15 cellular contexts compared by ENCODE assay signal in the genomic region with DNA sequence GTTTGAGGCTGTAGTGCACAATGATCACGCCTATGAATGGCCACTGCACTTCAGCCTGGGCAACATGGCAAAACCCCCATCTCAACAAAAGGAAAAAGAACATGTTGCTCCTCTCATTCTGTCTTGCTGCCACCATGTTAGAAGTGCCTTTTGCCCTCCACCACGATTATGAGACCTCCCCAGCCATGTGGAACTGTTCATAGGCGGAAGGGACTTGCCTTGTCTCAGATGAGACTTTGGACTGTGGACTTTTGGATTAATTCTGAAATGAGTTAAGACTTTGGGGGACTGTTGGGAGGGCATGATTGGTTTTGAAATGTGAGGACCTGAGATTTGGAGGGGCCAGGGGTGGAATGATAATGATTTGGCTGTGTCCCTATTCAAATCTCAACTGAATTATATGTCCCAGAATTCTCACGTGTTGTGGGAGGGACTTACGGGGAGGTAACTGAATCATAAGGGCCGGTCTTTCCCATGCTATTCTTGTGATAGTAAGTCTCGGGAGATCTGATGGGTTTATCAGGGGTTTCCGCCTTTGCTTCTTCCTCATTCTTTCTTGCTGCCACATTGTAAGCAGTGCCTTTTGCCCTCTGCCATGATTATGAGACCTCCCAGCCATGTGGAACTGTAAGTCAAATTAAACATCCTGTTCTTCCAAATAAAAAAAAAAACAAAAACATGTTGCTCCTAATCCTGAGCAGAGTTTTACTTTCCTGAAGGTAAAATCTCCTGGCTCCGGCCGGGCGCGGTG. TPM values are rescaled to one million over a fixed set of nuclear protein-coding genes. Genes with fewer than 3 reads are reported as not detected.
DNase-seq lines count a peak whose midpoint lies in the region; ATAC-seq and TF ChIP-seq lines count a peak whose summit lies in the region.
"Had no signal": no experiment of that assay in that cellular context is flagged by ENCODE, and none has a peak within 500 bp of the region (broad histone marks: within the 10 kb centered on the region; RNA-seq: fewer than 3 reads in every experiment).

No MANE protein-coding gene starts in this region.

- peaks cover 28% of the 10 kb centered on the region for H3K4me1 Mint-ChIP-seq in neural crest cell
- no peaks in the 10 kb centered on the region for H3K4me1 Mint-ChIP-seq in activated CD8-positive, alpha-beta T cell treated with anti-CD3 and anti-CD28 coated beads, Interleukin-2, amount 10 ng/mL, durations not matched to agents 7 days and 5 days (ENCODE audit: low read depth)

- peaks cover 62% of the 10 kb centered on the region for H3K79me2 ChIP-seq in PC-9 (ENCODE audit: low read depth)

- H3K9me2 ChIP-seq in PC-9 (ENCODE audit: insufficient read depth): no peaks in the 10 kb centered on the region

- no peak for DNase-seq in PC-9
- DNase-seq in adrenal gland: no peak
- no peak for DNase-seq in neural crest cell (ENCODE audit: low read depth, low spot score)
- no peak for DNase-seq in breast epithelium (ENCODE audit: low spot score in 2 of 2)
- DNase-seq in activated CD8-positive, alpha-beta T cell treated with anti-CD3 and anti-CD28 coated beads, Interleukin-2, amount 10 ng/mL, durations not matched to agents 7 days and 5 days: no peak
- DNase-seq in SKM-1 (lab: John Stamatoyannopoulos, UW; ENCODE audit: unreplicated experiment): no peak
- DNase-seq: 8988T, COR-L47, KG1, MV-4-11, NCI-H187, NCI-H2107 had no signal

- no peak for TF ChIP-seq POLR2A in adrenal gland (IDR thresholded peaks at IDR 0.05)
- no peak for TF ChIP-seq POLR2A in breast epithelium (IDR thresholded peaks at IDR 0.05)

- no peak overlapping the region for H3K9ac ChIP-seq in BLaER1

- no peaks in the 10 kb centered on the region for H3K9me3 Mint-ChIP-seq in neural crest cell
- H3K9me3 Mint-ChIP-seq in activated CD8-positive, alpha-beta T cell treated with anti-CD3 and anti-CD28 coated beads, Interleukin-2, amount 10 ng/mL, durations not matched to agents 7 days and 5 days (ENCODE audit: insufficient read depth): no peaks in the 10 kb centered on the region

- TF ChIP-seq CTCF in PC-9 (conservative IDR thresholded peaks at IDR 0.05) (no peak), adrenal gland (IDR thresholded peaks at IDR 0.05) (no peak), neural crest cell (conservative IDR thresholded peaks at IDR 0.05) (no peak), breast epithelium (IDR thresholded peaks at IDR 0.05) (no peak)

- H3K4me3 ChIP-seq in BLaER1 (no peak overlapping the region), PC-9 (no peak overlapping the region), adrenal gland (no peak overlapping the region), breast epithelium (no peak overlapping the region)

- H3K4me3 Mint-ChIP-seq in neural crest cell: no peak overlapping the region
- H3K4me3 Mint-ChIP-seq in activated CD8-positive, alpha-beta T cell treated with anti-CD3 and anti-CD28 coated beads, Interleukin-2, amount 10 ng/mL, durations not matched to agents 7 days and 5 days: no peak overlapping the region

- TSS peak; percentile 9 for BruUV-seq in PC-9 (replicated peaks; lab: Mats Ljungman, UMichigan)

- H3F3A ChIP-seq in PC-9 (ENCODE audit: insufficient read depth, low read depth): peaks cover 5% of the 10 kb centered on the region; the same call in 1 of the 2 replicates

- POLR2A ChIA-PET in PC-9 (lab: Charles Lee; ENCODE audit: unreplicated experiment): interaction anchor here (0.6 to 0.7 kb wide), 2 partner anchors 7 to 40 kb away, joined by 4 to 7 read pairs; no protein-coding TSS in a partner anchor
- POLR2A ChIA-PET in activated CD8-positive, alpha-beta T cell treated with anti-CD3 and anti-CD28 coated beads, Interleukin-2, amount 10 ng/mL, durations not matched to agents 7 days and 5 days (lab: Charles Lee): no interaction called here

- no peak for ATAC-seq in GM19328 (IDR thresholded peaks at IDR 0.05; ENCODE audit: unreplicated experiment)
- no peak for ATAC-seq in activated CD8-positive, alpha-beta T cell treated with anti-CD3 and anti-CD28 coated beads, Interleukin-2, amount 10 ng/mL, durations not matched to agents 7 days and 5 days
- ATAC-seq: HCT116 had no signal

- 79 to 93% (median 83%) methylated on average over 12 of the region's 12 CpGs for WGBS in adrenal gland, 4 donors

- CTCF ChIA-PET in PC-9 (lab: Charles Lee): interaction anchor here (0.6 kb wide), 1 partner anchor 584 kb away, joined by 3 read pairs; no protein-coding TSS in a partner anchor
- CTCF ChIA-PET in activated CD8-positive, alpha-beta T cell treated with anti-CD3 and anti-CD28 coated beads, Interleukin-2, amount 10 ng/mL, durations not matched to agents 7 days and 5 days (lab: Charles Lee): no interaction called here

- intact Hi-C loops in PC-9 (cut with micrococcal nuclease; ENCODE audit: unreplicated experiment) (no loop called here), adrenal gland (cut with DNase I) (no loop called here), breast epithelium (cut with DNase I; ENCODE audit: low total_unique reads) (no loop called here)

- H3K27me3 ChIP-seq in BLaER1 (no peaks in the 10 kb centered on the region), PC-9 (ENCODE audit: insufficient read depth, low read depth) (no peaks in the 10 kb centered on the region), adrenal gland (no peaks in the 10 kb centered on the region), breast epithelium (no peaks in the 10 kb centered on the region)

- H3K4me1 ChIP-seq in BLaER1 (peaks cover 21% of the 10 kb centered on the region), PC-9 (replicated peaks; ENCODE audit: insufficient read depth) (peaks cover 16% of the 10 kb centered on the region), adrenal gland (replicated peaks in 1 of 2) (peaks cover 41 to 67% of the 10 kb centered on the region in 2 donors), breast epithelium (peaks cover 1 to 43% of the 10 kb centered on the region in 2 donors)

- H2AFZ ChIP-seq in PC-9: no peak overlapping the region

- H3K27me3 Mint-ChIP-seq in neural crest cell (ENCODE audit: low read depth): no peaks in the 10 kb centered on the region
- peaks cover 16% of the 10 kb centered on the region for H3K27me3 Mint-ChIP-seq in activated CD8-positive, alpha-beta T cell treated with anti-CD3 and anti-CD28 coated beads, Interleukin-2, amount 10 ng/mL, durations not matched to agents 7 days and 5 days (ENCODE audit: low read depth)

- H3K9me3 ChIP-seq in BLaER1 (no peaks in the 10 kb centered on the region), PC-9 (ENCODE audit: insufficient read depth, low read depth) (no peaks in the 10 kb centered on the region), adrenal gland (replicated peaks in 1 of 3) (no peaks in the 10 kb centered on the region), breast epithelium (no peaks in the 10 kb centered on the region)

- H3K27ac Mint-ChIP-seq in neural crest cell (ENCODE audit: unreplicated experiment): peak overlapping the region; percentile 75
- no peak overlapping the region for H3K27ac Mint-ChIP-seq in activated CD8-positive, alpha-beta T cell treated with anti-CD3 and anti-CD28 coated beads, Interleukin-2, amount 10 ng/mL, durations not matched to agents 7 days and 5 days

- 0 out of 2 replicates have a peak overlapping the region, but pooled peaks have one; percentile 12 for H3K4me2 ChIP-seq in BLaER1
- no peak overlapping the region for H3K4me2 ChIP-seq in PC-9

- H3K36me3 ChIP-seq in BLaER1 (no peaks in the 10 kb centered on the region), PC-9 (ENCODE audit: low read depth) (no peaks in the 10 kb centered on the region), adrenal gland (replicated peaks in 1 of 2) (no peaks in the 10 kb centered on the region), breast epithelium (no peaks in the 10 kb centered on the region)

- no peak overlapping the region for H3K27ac ChIP-seq in BLaER1
- H3K27ac ChIP-seq in PC-9: no peak overlapping the region
- H3K27ac ChIP-seq in adrenal gland: peak overlapping the region in 3 of 5 donors; percentile 29 to 86 (median 29)
- peak overlapping the region in 1 of 2 donors; percentile 13 for H3K27ac ChIP-seq in breast epithelium

- H4K20me1 ChIP-seq in BLaER1: peaks cover 36% of the 10 kb centered on the region; the same call in 1 of the 2 replicates
- H4K20me1 ChIP-seq in PC-9 (ENCODE audit: insufficient read depth): peaks cover 3% of the 10 kb centered on the region; the same call in 1 of the 2 replicates

- no peaks in the 10 kb centered on the region for H3K36me3 Mint-ChIP-seq in neural crest cell (ENCODE audit: low read depth)
- no peaks in the 10 kb centered on the region for H3K36me3 Mint-ChIP-seq in activated CD8-positive, alpha-beta T cell treated with anti-CD3 and anti-CD28 coated beads, Interleukin-2, amount 10 ng/mL, durations not matched to agents 7 days and 5 days (ENCODE audit: low read depth)

RNA-seq across cellular contexts. Expression of gene DLG5, which starts 22.3 kb away (rescaled TPM):
- total RNA-seq in PC-9 (2021) (75.5 and 81.7 TPM in 2 replicates), adrenal gland (100 to 1,000 TPM in 6 of 8 donors, 10 to 100 TPM in 2; 81.8 to 175 (median 125) TPM), neural crest cell (82.2 and 87.3 TPM in 2 replicates), breast epithelium (100 to 1,000 TPM in 2 of 3 donors, 10 to 100 TPM in 1; 43.0 to 192 (median 138) TPM)
- polyA plus RNA-seq in adrenal gland: 10 to 100 TPM; 39.6 to 94.4 (median 88.6) TPM
- 1 to 10 TPM; 3.2 to 3.5 TPM for total RNA-seq in activated CD8-positive, alpha-beta T cell treated with anti-CD3 and anti-CD28 coated beads, Interleukin-2, amount 10 ng/mL, durations not matched to agents 7 days and 5 days

Comparison
In these comparisons a context has a peak if more than half of its experiments do, and no peak if none do; other contexts are left out.
1. H3K27ac ChIP-seq: peak in adrenal gland (3 of 5); none in BLaER1 (single experiment) and PC-9 (single experiment).
2. RNA of gene DLG5, which starts 22.3 kb away (total RNA-seq): 43.0 to 192 TPM in breast epithelium, 81.8 to 175 TPM in adrenal gland, 82.2 to 87.3 TPM in neural crest cell and 75.5 to 81.7 TPM in PC-9; 3.2 to 3.5 TPM in activated CD8-positive, alpha-beta T cell treated with anti-CD3 and anti-CD28 coated beads, Interleukin-2, amount 10 ng/mL, durations not matched to agents 7 days and 5 days; every median in the first group is over 4 times any median in the second.